17 cellular contexts compared by ENCODE assay signal in the genomic region with DNA sequence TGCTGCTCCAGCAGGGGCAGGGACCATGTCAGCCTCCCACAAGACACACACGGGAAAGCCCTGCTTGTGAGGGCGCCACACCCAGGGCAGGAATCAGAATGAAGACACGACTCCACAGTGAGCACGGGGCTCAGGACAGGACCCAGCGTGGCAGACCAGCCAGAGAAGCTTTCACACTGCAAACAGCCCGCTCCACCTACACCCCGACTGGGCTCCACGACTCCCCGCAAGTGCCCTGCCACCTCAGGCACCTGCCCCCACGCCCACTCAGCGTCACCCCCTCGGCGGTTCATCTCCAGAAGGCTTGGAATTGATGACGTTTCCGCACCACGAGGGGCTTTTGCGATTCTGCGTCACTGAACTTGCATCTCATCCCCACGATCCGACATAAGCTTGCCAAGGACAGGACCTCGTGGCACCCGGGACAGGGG.
A peak's percentile ranks its signal among the peaks of the same experiment; 100 is the strongest.
DNase-seq lines count a peak whose midpoint lies in the region; ATAC-seq, FAIRE-seq and TF ChIP-seq lines count a peak whose summit lies in the region.
"Had no signal": no experiment of that assay in that cellular context is flagged by ENCODE, and none has a peak within 500 bp of the region (broad histone marks: within the 10 kb centered on the region; RNA-seq: fewer than 3 reads in every experiment).

No MANE protein-coding gene starts in this region.

- no peak overlapping the region for H4K8ac ChIP-seq in IMR-90 (ENCODE audit: low read depth in 2 of 2, low read length in 2 of 2)

- no peak overlapping the region for H3K56ac ChIP-seq in IMR-90 (ENCODE audit: extremely low read depth, insufficient read depth, low read length)

- peak overlapping the region; percentile 22; the same call in 1 of the 2 replicates for H3K4ac ChIP-seq in IMR-90 (ENCODE audit: low read depth, low read length)

- no peak for TF ChIP-seq POLR2A in IMR-90 (IDR thresholded peaks at IDR 0.05; ENCODE audit: low read depth, low read length)

- H4K20me1 ChIP-seq in IMR-90 (ENCODE audit: insufficient read depth, low read length) (no peaks in the 10 kb centered on the region), osteoblast (ENCODE audit: insufficient read depth, low read length) (no peaks in the 10 kb centered on the region)

- H3K23ac ChIP-seq in IMR-90 (ENCODE audit: low read depth, low read length), result no peak overlapping the region

- no peak for TF ChIP-seq RAD21 in IMR-90 (IDR thresholded peaks at IDR 0.05; ENCODE audit: low read length)

- peak overlapping the region; percentile 15; the same call in 1 of the 2 replicates for H2AK5ac ChIP-seq in IMR-90 (ENCODE audit: low read depth, low read length)

- BruUV-seq in IMR-90 (replicated peaks; lab: Mats Ljungman, UMichigan), result no TSS peak

- H3K4me1 ChIP-seq in IMR-90 (ENCODE audit: control insufficient read depth, insufficient read depth, low read length), result peaks cover 6% of the 10 kb centered on the region
- peaks cover 0 to 4% of the 10 kb centered on the region in 2 donors for H3K4me1 ChIP-seq in kidney (ENCODE audit: control insufficient read depth in 1 of 2, insufficient read depth in 1 of 2, low read depth in 1 of 2, low read length in 2 of 2)
- H3K4me1 ChIP-seq in osteoblast (ENCODE audit: insufficient read depth, low read length), result peaks cover 13% of the 10 kb centered on the region
- H3K4me1 ChIP-seq in right atrium auricular region, result peaks cover 0 to 8% of the 10 kb centered on the region in 2 donors
- peaks cover 0 to 11% of the 10 kb centered on the region in 2 donors for H3K4me1 ChIP-seq in naive thymus-derived CD4-positive, alpha-beta T cell (ENCODE audit: control insufficient read depth in 2 of 2, insufficient read depth in 2 of 2, low read length in 2 of 2)

- in situ Hi-C loops in IMR-90 (cut with MboI; ENCODE audit: low sequenced_read_pairs), result no loop called here

- no peak for TF ChIP-seq CTCF in IMR-90 (conservative IDR thresholded peaks at IDR 0.05; ENCODE audit: low read depth, low read length)
- no peak for TF ChIP-seq CTCF in kidney (IDR thresholded peaks at IDR 0.05; ENCODE audit: borderline replicate concordance, extremely low read depth, insufficient read depth)
- TF ChIP-seq CTCF in osteoblast (IDR thresholded peaks at IDR 0.05; ENCODE audit: extremely low read depth, low read depth, low read length), result no peak
- no peak for TF ChIP-seq CTCF in right atrium auricular region (IDR thresholded peaks at IDR 0.05)

- 94% methylated on average over 15 of the region's 22 CpGs; no CpG with 5 or more reads in 1 of the 2 experiments for WGBS in IMR-90 (ENCODE audit: extremely low coverage in 2 of 2, insufficient read length in 1 of 2), 2 experiments

- H2BK120ac ChIP-seq in IMR-90 (ENCODE audit: low read depth, low read length), result no peak overlapping the region

- intact Hi-C loops in IMR-90 (cut with micrococcal nuclease) (no loop called here), kidney (cut with DNase I) (no loop called here)
- intact Hi-C loops in naive thymus-derived CD4-positive, alpha-beta T cell (cut with micrococcal nuclease), result no loop called here

- no peaks in the 10 kb centered on the region for H3K36me3 ChIP-seq in IMR-90 (ENCODE audit: control insufficient read depth, insufficient read depth, low read length)
- H3K36me3 ChIP-seq in kidney (ENCODE audit: control insufficient read depth in 1 of 2, insufficient read depth in 2 of 2, low read length in 2 of 2), result no peaks in the 10 kb centered on the region
- H3K36me3 ChIP-seq in osteoblast (ENCODE audit: insufficient read depth, low read length), result no peaks in the 10 kb centered on the region
- no peaks in the 10 kb centered on the region for H3K36me3 ChIP-seq in right atrium auricular region
- no peaks in the 10 kb centered on the region for H3K36me3 ChIP-seq in naive thymus-derived CD4-positive, alpha-beta T cell (ENCODE audit: control insufficient read depth in 2 of 3, insufficient read depth in 3 of 3, low read length in 3 of 3)

- no peaks in the 10 kb centered on the region for H3K79me2 ChIP-seq in osteoblast (ENCODE audit: insufficient read depth, low read length)

- H3K9ac ChIP-seq in IMR-90 (ENCODE audit: low read depth, low read length) (no peak overlapping the region), kidney (ENCODE audit: low read length in 2 of 2) (no peak overlapping the region)

- ATAC-seq in IMR-90 (ENCODE audit: low read depth), result no peak
- no peak for ATAC-seq in effector memory CD8-positive, alpha-beta T cell (replicated peaks)
- ATAC-seq in naive thymus-derived CD4-positive, alpha-beta T cell, result no peak

- H4K91ac ChIP-seq in IMR-90 (ENCODE audit: insufficient read depth, low read depth, low read length), result no peak overlapping the region

- H3K9me3 ChIP-seq in IMR-90 (ENCODE audit: control insufficient read depth, insufficient read depth, low read length) (no peaks in the 10 kb centered on the region), kidney (ENCODE audit: control insufficient read depth in 1 of 2, low read length in 2 of 2) (no peaks in the 10 kb centered on the region), osteoblast (ENCODE audit: low read depth, low read length) (no peaks in the 10 kb centered on the region), right atrium auricular region (no peaks in the 10 kb centered on the region)
- no peaks in the 10 kb centered on the region for H3K9me3 ChIP-seq in naive thymus-derived CD4-positive, alpha-beta T cell (ENCODE audit: control insufficient read depth in 2 of 3, low read length in 3 of 3)

- no peaks in the 10 kb centered on the region for H3K79me1 ChIP-seq in IMR-90 (ENCODE audit: low read depth in 1 of 2, low read length in 2 of 2)

- peak; percentile 56 for DNase-seq in activated effector memory CD4-positive, alpha-beta T cell treated with anti-CD3 and anti-CD28 coated beads, Interleukin-2, amount 50 U/mL, for 16 hours
- no peak for DNase-seq in activated effector memory CD4-positive, alpha-beta T cell treated with Interleukin-2 at 50 U/mL for 16 hours
- DNase-seq in IMR-90, result no peak
- peak; percentile 63 for DNase-seq in kidney
- peak; percentile 6 for DNase-seq in osteoblast (ENCODE audit: insufficient read length, low spot score, missing footprints)
- no peak for DNase-seq in effector memory CD8-positive, alpha-beta T cell
- DNase-seq in right atrium auricular region (ENCODE audit: low spot score), result no peak
- DNase-seq in naive thymus-derived CD4-positive, alpha-beta T cell, result no peak
- DNase-seq: DMS79, Kasumi-1, NCI-H1694 treated with DMSO at 0.1 percent for 48 hours, NCI-H2081 treated with DMSO at 0.1 percent for 48 hours, NCI-H446 treated with DMSO at 0.1 percent for 48 hours, NCI-H526 treated with DMSO at 0.1 percent for 48 hours, OCI-M1, SHP77 had no signal

- H3K27me3 ChIP-seq in IMR-90 (ENCODE audit: control insufficient read depth, insufficient read depth, low read length), result no peaks in the 10 kb centered on the region
- no peaks in the 10 kb centered on the region for H3K27me3 ChIP-seq in osteoblast (ENCODE audit: insufficient read depth, low read length)
- no peaks in the 10 kb centered on the region for H3K27me3 ChIP-seq in right atrium auricular region
- H3K27me3 ChIP-seq in naive thymus-derived CD4-positive, alpha-beta T cell (ENCODE audit: control insufficient read depth in 2 of 2, insufficient read depth in 2 of 2, low read length in 2 of 2), result no peaks in the 10 kb centered on the region

- no peak overlapping the region for H2BK20ac ChIP-seq in IMR-90 (ENCODE audit: low read depth, low read length)

- peak overlapping the region; percentile 37 for H2AK9ac ChIP-seq in IMR-90 (replicated peaks; ENCODE audit: low read depth, low read length, poor library complexity)

- H3K4me1 Mint-ChIP-seq in effector memory CD8-positive, alpha-beta T cell (ENCODE audit: low read depth in 2 of 2), result peaks cover 9 to 11% of the 10 kb centered on the region in 2 donors
- H3K4me1 Mint-ChIP-seq in naive thymus-derived CD4-positive, alpha-beta T cell, result peaks cover 9 to 28% (median 16%) of the 10 kb centered on the region in 7 donors

- H4K5ac ChIP-seq in IMR-90 (ENCODE audit: low read depth, low read length), result no peak overlapping the region

- no peaks in the 10 kb centered on the region for H3K9me3 Mint-ChIP-seq in effector memory CD8-positive, alpha-beta T cell
- H3K9me3 Mint-ChIP-seq in naive thymus-derived CD4-positive, alpha-beta T cell, result no peaks in the 10 kb centered on the region

- H3K27me3 Mint-ChIP-seq in effector memory CD8-positive, alpha-beta T cell, result peaks cover 40 to 66% of the 10 kb centered on the region in 2 donors
- peaks cover 4 to 36% (median 16%) of the 10 kb centered on the region in 5 donors for H3K27me3 Mint-ChIP-seq in naive thymus-derived CD4-positive, alpha-beta T cell

- H2AFZ ChIP-seq in IMR-90 (replicated peaks; ENCODE audit: low read length, poor library complexity), result peak overlapping the region; percentile 66
- no peak overlapping the region for H2AFZ ChIP-seq in osteoblast (ENCODE audit: low read length)

- POLR2A ChIA-PET in IMR-90 (lab: Charles Lee; ENCODE audit: unreplicated experiment), result no interaction called here
- POLR2A ChIA-PET in naive thymus-derived CD4-positive, alpha-beta T cell (lab: Charles Lee), result no interaction called here

- H2BK15ac ChIP-seq in IMR-90 (ENCODE audit: low read depth, low read length), result no peak overlapping the region

- H3K14ac ChIP-seq in IMR-90 (replicated peaks; ENCODE audit: low read depth, low read length), result no peak overlapping the region

- H3K36me3 Mint-ChIP-seq in effector memory CD8-positive, alpha-beta T cell (ENCODE audit: insufficient read depth), result no peaks in the 10 kb centered on the region
- H3K36me3 Mint-ChIP-seq in naive thymus-derived CD4-positive, alpha-beta T cell, result no peaks in the 10 kb centered on the region

- CTCF ChIA-PET in IMR-90 (lab: Yijun Ruan, JAX), result no interaction called here
- CTCF ChIA-PET in naive thymus-derived CD4-positive, alpha-beta T cell (lab: Charles Lee), result no interaction called here

- H3K27ac ChIP-seq in IMR-90 (ENCODE audit: insufficient read depth, low read length), result no peak overlapping the region
- no peak overlapping the region for H3K27ac ChIP-seq in kidney (ENCODE audit: low read depth in 2 of 2, low read length in 2 of 2)
- no peak overlapping the region for H3K27ac ChIP-seq in osteoblast (ENCODE audit: low read depth, low read length)
- H3K27ac ChIP-seq in right atrium auricular region, result no peak overlapping the region
- no peak overlapping the region for H3K27ac ChIP-seq in naive thymus-derived CD4-positive, alpha-beta T cell (ENCODE audit: low read depth, low read length)

- no peak overlapping the region for H3K4me2 ChIP-seq in IMR-90 (ENCODE audit: low read depth, low read length)
- no peak overlapping the region for H3K4me2 ChIP-seq in osteoblast (ENCODE audit: insufficient read depth, low read length)

- H3K9me1 ChIP-seq in IMR-90 (ENCODE audit: insufficient read depth, low read length), result peaks cover 12% of the 10 kb centered on the region; the same call in 1 of the 2 replicates

- H3K4me3 Mint-ChIP-seq in effector memory CD8-positive, alpha-beta T cell, result no peak overlapping the region
- peak overlapping the region in 1 of 10 donors; percentile 13 for H3K4me3 Mint-ChIP-seq in naive thymus-derived CD4-positive, alpha-beta T cell

- H2BK5ac ChIP-seq in IMR-90 (ENCODE audit: low read depth, low read length, poor library complexity, severe bottlenecking), result no peak overlapping the region

- FAIRE-seq in kidney (lab: Jason Lieb, UNC), result no peak
- FAIRE-seq: H54 had no signal

- no peak overlapping the region for H3K18ac ChIP-seq in IMR-90 (ENCODE audit: low read depth, low read length)

- H3K4me3 ChIP-seq in IMR-90 (ENCODE audit: insufficient read depth, low read depth, low read length) (no peak overlapping the region), kidney (ENCODE audit: low read length in 2 of 2) (no peak overlapping the region), osteoblast (ENCODE audit: insufficient read depth, low read length) (no peak overlapping the region), right atrium auricular region (no peak overlapping the region)
- no peak overlapping the region for H3K4me3 ChIP-seq in naive thymus-derived CD4-positive, alpha-beta T cell (ENCODE audit: low read length)

- no peak overlapping the region for H3K27ac Mint-ChIP-seq in effector memory CD8-positive, alpha-beta T cell
- no peak overlapping the region for H3K27ac Mint-ChIP-seq in naive thymus-derived CD4-positive, alpha-beta T cell

- dilution Hi-C loops in IMR-90 (cut with HindIII; ENCODE audit: low sequenced_read_pairs, unreplicated experiment), result no loop called here

Comparison
In these comparisons a context has a peak if more than half of its experiments do, and no peak if none do; other contexts are left out.
1. DNase-seq: peak in activated effector memory CD4-positive, alpha-beta T cell treated with anti-CD3 and anti-CD28 coated beads, Interleukin-2, amount 50 U/mL, for 16 hours (single experiment), kidney (single experiment) and osteoblast (single experiment); none in activated effector memory CD4-positive, alpha-beta T cell treated with Interleukin-2 at 50 U/mL for 16 hours (single experiment), IMR-90 (single experiment), effector memory CD8-positive, alpha-beta T cell (0 of 3), right atrium auricular region (single experiment) and naive thymus-derived CD4-positive, alpha-beta T cell (0 of 9).